In the genomic region with DNA sequence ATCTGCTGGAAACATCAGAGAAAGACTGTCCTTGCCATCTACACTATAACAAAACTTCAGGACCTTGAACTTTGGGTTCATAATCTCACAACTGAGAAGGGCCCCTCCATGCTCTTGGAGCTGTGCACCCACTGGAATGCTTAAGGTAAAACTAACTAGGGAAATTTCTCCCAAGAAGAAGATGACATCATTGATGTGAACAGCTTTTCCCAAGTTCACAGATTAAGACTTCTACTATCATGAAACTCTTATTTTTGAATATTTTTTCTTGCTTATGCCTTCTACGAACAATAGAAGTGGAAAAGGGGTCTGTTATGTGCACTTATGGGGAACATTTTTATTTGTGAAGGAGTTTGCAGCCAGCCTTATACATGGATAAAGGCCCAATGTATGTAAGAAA, we compare ENCODE assay signal across 37 cellular contexts. TPM values are rescaled to one million over a fixed set of nuclear protein-coding genes. Genes with fewer than 3 reads are reported as not detected.
"Had no signal": no experiment of that assay in that cellular context is flagged by ENCODE, and none has a peak within 500 bp of the region (broad histone marks: within the 10 kb centered on the region; RNA-seq: fewer than 3 reads in every experiment).

No MANE protein-coding gene starts in this region.

- DNase-seq: Karpas-422, Kasumi-1, MG63, MM.1S, MV-4-11, NCI-H1048, NCI-H1092, NCI-H1092 treated with DMSO at 0.1 percent for 48 hours, NCI-H1105, NCI-H1105 treated with DMSO at 0.1 percent for 48 hours, NCI-H1417, NCI-H1417 treated with DMSO at 0.1 percent for 48 hours, NCI-H1436, NCI-H1436 treated with DMSO at 0.1 percent for 48 hours, NCI-H146, NCI-H1694, NCI-H1694 treated with DMSO at 0.1 percent for 48 hours, NCI-H187, NCI-H187 treated with DMSO at 0.1 percent for 48 hours, NCI-H1930, NCI-H2029, NCI-H2029 treated with DMSO at 0.1 percent for 48 hours, NCI-H2081, NCI-H2081 treated with DMSO at 0.1 percent for 48 hours, NCI-H2107, NCI-H2171, NCI-H2171 treated with DMSO at 0.1 percent for 48 hours, NCI-H2227 treated with DMSO at 0.1 percent for 48 hours, NCI-H226, NCI-H345, NCI-H446, NCI-H446 treated with DMSO at 0.1 percent for 48 hours, NCI-H510A, NCI-H510A treated with DMSO at 0.1 percent for 48 hours had no signal

- H3K36me3 ChIP-seq: MG63 had no signal

- H3K27me3 ChIP-seq: MG63 had no signal

- H3K9me3 ChIP-seq: MG63 had no signal

- H3K4me3 ChIP-seq: MG63 had no signal

RNA-seq across cellular contexts. Expression of a gene that starts 5.0 kb away (rescaled TPM):
- total RNA-seq: LHCN-M2, MCF 10A, NCI-H460 had no signal
